ENCODE assay signal across 22 cellular contexts in genomic region chr17:5919104-5919503, GRCh38.
"Had no signal": no experiment of that assay in that cellular context is flagged by ENCODE, and none has a peak within 500 bp of the region (broad histone marks: within the 10 kb centered on the region; RNA-seq: fewer than 3 reads in every experiment).

No MANE protein-coding gene starts in this region.

- H3K27ac ChIP-seq: brain microvascular endothelial cell, coronary artery, gastroesophageal sphincter, heart right ventricle, ovary, right lobe of liver, upper lobe of right lung had no signal

- ATAC-seq: activated CD4-positive, CD25-positive, alpha-beta regulatory T cell treated with anti-CD3 and anti-CD28 coated beads, Interleukin-2, amount 50 U/mL, for 24 hours; activated naive CD8-positive, alpha-beta T cell treated with anti-CD3 and anti-CD28 coated beads, Interleukin-2, amount 50 U/mL, for 24 hours; activated T-cell treated with anti-CD3 and anti-CD28 coated beads, Interleukin-2, amount 50 U/mL, for 4 hours; esophagus mucosa; gastroesophageal sphincter; heart right ventricle; left ventricle myocardium superior; right lobe of liver; stimulated activated effector memory CD8-positive, alpha-beta T cell treated with anti-CD3 and anti-CD28 coated beads, Interleukin-12 subunit alpha, Interleukin-12 subunit beta, amount 100 ng/mL, for 72 hours; upper lobe of right lung had no signal

- H3K9me3 ChIP-seq: gastroesophageal sphincter, heart right ventricle, ovary, right lobe of liver, upper lobe of right lung had no signal

- H3K36me3 Mint-ChIP-seq: activated naive CD4-positive, alpha-beta T cell treated with anti-CD3 and anti-CD28 coated beads, Interleukin-2, amount 10 ng/mL, durations not matched to agents 7 days and 5 days; stimulated activated effector memory CD8-positive, alpha-beta T cell treated with anti-CD3 and anti-CD28 coated beads, Interleukin-12 subunit alpha, Interleukin-12 subunit beta, amount 100 ng/mL, for 72 hours had no signal

- H3K4me1 ChIP-seq: gastroesophageal sphincter, heart right ventricle, right lobe of liver, upper lobe of right lung had no signal

- DNase-seq: activated CD4-positive, alpha-beta T cell treated with anti-CD3 and anti-CD28 coated beads, Interleukin-2, amount 50 U/mL, for 1 hour; activated CD8-positive, alpha-beta memory T cell treated with anti-CD3 and anti-CD28 coated beads, Interleukin-2, amount 50 U/mL, for 4 hours; activated naive CD4-positive, alpha-beta T cell treated with anti-CD3 and anti-CD28 coated beads, Interleukin-2, amount 10 ng/mL, durations not matched to agents 7 days and 5 days; activated naive CD8-positive, alpha-beta T cell treated with anti-CD3 and anti-CD28 coated beads, Interleukin-2, amount 50 U/mL, for 24 hours; activated T-cell treated with anti-CD3 and anti-CD28 coated beads, Interleukin-2, amount 50 U/mL, for 4 hours; anterior cingulate cortex; brain microvascular endothelial cell; central memory CD4-positive, alpha-beta T cell; heart right ventricle; kidney glomerular epithelial cell; left ventricle myocardium superior; ovary; right lobe of liver; small intestine; stimulated activated CD4-positive, alpha-beta T cell treated with anti-CD3 and anti-CD28 coated beads, Interleukin-4, amount 100 ng/mL, for 1 hour; upper lobe of right lung had no signal

- H3K4me1 Mint-ChIP-seq: activated naive CD4-positive, alpha-beta T cell treated with anti-CD3 and anti-CD28 coated beads, Interleukin-2, amount 10 ng/mL, durations not matched to agents 7 days and 5 days; activated naive CD8-positive, alpha-beta T cell treated with anti-CD3 and anti-CD28 coated beads, Interleukin-2, amount 50 U/mL, for 24 hours; stimulated activated effector memory CD8-positive, alpha-beta T cell treated with anti-CD3 and anti-CD28 coated beads, Interleukin-12 subunit alpha, Interleukin-12 subunit beta, amount 100 ng/mL, for 72 hours had no signal

- H3K4me3 Mint-ChIP-seq: activated naive CD4-positive, alpha-beta T cell treated with anti-CD3 and anti-CD28 coated beads, Interleukin-2, amount 10 ng/mL, durations not matched to agents 7 days and 5 days; activated naive CD8-positive, alpha-beta T cell treated with anti-CD3 and anti-CD28 coated beads, Interleukin-2, amount 50 U/mL, for 24 hours; activated T-cell treated with anti-CD3 and anti-CD28 coated beads, Interleukin-2, amount 50 U/mL, for 4 hours; stimulated activated effector memory CD8-positive, alpha-beta T cell treated with anti-CD3 and anti-CD28 coated beads, Interleukin-12 subunit alpha, Interleukin-12 subunit beta, amount 100 ng/mL, for 72 hours; T-helper 1 cell treated with Interleukin-12 subunit alpha and Interleukin-12 subunit beta and Interleukin-4 antibody, amounts not matched to agents 30 μg/mL and 1 μg/mL, for 36 hours had no signal

- H3K36me3 ChIP-seq: brain microvascular endothelial cell, gastroesophageal sphincter, heart right ventricle, ovary, right lobe of liver, upper lobe of right lung had no signal

- H3K4me3 ChIP-seq: coronary artery, gastroesophageal sphincter, heart right ventricle, ovary, right lobe of liver, upper lobe of right lung had no signal

- H3K27me3 ChIP-seq: brain microvascular endothelial cell, gastroesophageal sphincter, ovary, right lobe of liver, upper lobe of right lung had no signal

- H3K27ac Mint-ChIP-seq: activated naive CD4-positive, alpha-beta T cell treated with anti-CD3 and anti-CD28 coated beads, Interleukin-2, amount 10 ng/mL, durations not matched to agents 7 days and 5 days; activated naive CD8-positive, alpha-beta T cell treated with anti-CD3 and anti-CD28 coated beads, Interleukin-2, amount 50 U/mL, for 24 hours; stimulated activated effector memory CD8-positive, alpha-beta T cell treated with anti-CD3 and anti-CD28 coated beads, Interleukin-12 subunit alpha, Interleukin-12 subunit beta, amount 100 ng/mL, for 72 hours; T-helper 1 cell treated with Interleukin-12 subunit alpha and Interleukin-12 subunit beta and Interleukin-4 antibody, amounts not matched to agents 30 μg/mL and 1 μg/mL, for 36 hours had no signal

- H3K9me3 Mint-ChIP-seq: activated naive CD4-positive, alpha-beta T cell treated with anti-CD3 and anti-CD28 coated beads, Interleukin-2, amount 10 ng/mL, durations not matched to agents 7 days and 5 days; activated naive CD8-positive, alpha-beta T cell treated with anti-CD3 and anti-CD28 coated beads, Interleukin-2, amount 50 U/mL, for 24 hours; activated T-cell treated with anti-CD3 and anti-CD28 coated beads, Interleukin-2, amount 50 U/mL, for 4 hours; stimulated activated effector memory CD8-positive, alpha-beta T cell treated with anti-CD3 and anti-CD28 coated beads, Interleukin-12 subunit alpha, Interleukin-12 subunit beta, amount 100 ng/mL, for 72 hours; T-helper 1 cell treated with Interleukin-12 subunit alpha and Interleukin-12 subunit beta and Interleukin-4 antibody, amounts not matched to agents 30 μg/mL and 1 μg/mL, for 36 hours had no signal
